10 cellular contexts compared by ENCODE assay signal in genomic region chr1:11563560-11564069, GRCh38.
A peak's percentile ranks its signal among the peaks of the same experiment; 100 is the strongest.
DNase-seq lines count a peak whose midpoint lies in the region; ATAC-seq and TF ChIP-seq lines count a peak whose summit lies in the region.
"Had no signal": no experiment of that assay in that cellular context is flagged by ENCODE, and none has a peak within 500 bp of the region (broad histone marks: within the 10 kb centered on the region; RNA-seq: fewer than 3 reads in every experiment).

No MANE protein-coding gene starts in this region.

- TF ChIP-seq POLR2A in NB4 (IDR thresholded peaks at IDR 0.05; ENCODE audit: extremely low read depth, insufficient read length) (no peak), body of pancreas (IDR thresholded peaks at IDR 0.05) (no peak)

- DNase-seq in DMS 273 (lab: John Stamatoyannopoulos, UW; ENCODE audit: unreplicated experiment) (peak; percentile 66), NB4 (ENCODE audit: low read depth) (peak; percentile 82), RPMI7951 (ENCODE audit: low read depth) (peak; percentile 70), glutamatergic neuron (peak; percentile 82), body of pancreas (no peak)
- DNase-seq: CD8-positive, alpha-beta memory T cell; NCI-H1048 had no signal

- peak overlapping the region; percentile 93 for H3K27ac Mint-ChIP-seq in glutamatergic neuron (ENCODE audit: unreplicated experiment)
- H3K27ac Mint-ChIP-seq: CD8-positive, alpha-beta memory T cell had no signal

- no peaks in the 10 kb centered on the region for H3K36me3 Mint-ChIP-seq in glutamatergic neuron (ENCODE audit: unreplicated experiment)
- H3K36me3 Mint-ChIP-seq: CD8-positive, alpha-beta memory T cell had no signal

- no peaks in the 10 kb centered on the region for H3K27me3 ChIP-seq in body of pancreas

- H3K27ac ChIP-seq in body of pancreas: no peak overlapping the region

- no peak for ATAC-seq in HG03521 (IDR thresholded peaks at IDR 0.05; ENCODE audit: unreplicated experiment)
- no peak for ATAC-seq in HG02763 (IDR thresholded peaks at IDR 0.05; ENCODE audit: unreplicated experiment)
- ATAC-seq in HG03342 (IDR thresholded peaks at IDR 0.05; ENCODE audit: unreplicated experiment): no peak
- no peak for ATAC-seq in body of pancreas

- peak overlapping the region; percentile 61 for H3K4me3 Mint-ChIP-seq in glutamatergic neuron (ENCODE audit: unreplicated experiment)
- H3K4me3 Mint-ChIP-seq: CD8-positive, alpha-beta memory T cell had no signal

- H3K36me3 ChIP-seq in body of pancreas (replicated peaks in 1 of 2; ENCODE audit: insufficient read depth in 1 of 2, low read depth in 2 of 2): no peaks in the 10 kb centered on the region

- peaks cover 14% of the 10 kb centered on the region for H3K27me3 Mint-ChIP-seq in glutamatergic neuron (ENCODE audit: unreplicated experiment)

- 9 to 11% methylated on average over 3 to 14 of the region's 14 CpGs for WGBS in body of pancreas, 2 donors

- H3K9me3 ChIP-seq in body of pancreas: no peaks in the 10 kb centered on the region

- H3K4me1 ChIP-seq in body of pancreas: no peaks in the 10 kb centered on the region

- H3K4me3 ChIP-seq in NB4 (ENCODE audit: low read depth, low read length) (no peak overlapping the region), body of pancreas (no peak overlapping the region)

- peaks cover 10% of the 10 kb centered on the region for H3K9me3 Mint-ChIP-seq in glutamatergic neuron (ENCODE audit: unreplicated experiment)
- H3K9me3 Mint-ChIP-seq: CD8-positive, alpha-beta memory T cell had no signal

- intact Hi-C loops in body of pancreas (cut with DNase I): no loop called here

- peaks cover 20% of the 10 kb centered on the region for H3K4me1 Mint-ChIP-seq in glutamatergic neuron (ENCODE audit: low read depth, unreplicated experiment)
- H3K4me1 Mint-ChIP-seq: CD8-positive, alpha-beta memory T cell had no signal

- no peak for TF ChIP-seq CTCF in NB4 (IDR thresholded peaks at IDR 0.05; ENCODE audit: low read depth, low read length)
- TF ChIP-seq CTCF in glutamatergic neuron (IDR thresholded peaks at IDR 0.05; ENCODE audit: partially characterized antibody, unreplicated experiment): no peak
- no peak for TF ChIP-seq CTCF in body of pancreas (IDR thresholded peaks at IDR 0.05)

Comparison
In these comparisons a context has a peak if more than half of its experiments do, and no peak if none do; other contexts are left out.
1. DNase-seq: peak in DMS 273 (single experiment), NB4 (single experiment), RPMI7951 (single experiment) and glutamatergic neuron (single experiment); none in body of pancreas (0 of 4).